ENCODE assay signal across 33 cellular contexts in the genomic region with DNA sequence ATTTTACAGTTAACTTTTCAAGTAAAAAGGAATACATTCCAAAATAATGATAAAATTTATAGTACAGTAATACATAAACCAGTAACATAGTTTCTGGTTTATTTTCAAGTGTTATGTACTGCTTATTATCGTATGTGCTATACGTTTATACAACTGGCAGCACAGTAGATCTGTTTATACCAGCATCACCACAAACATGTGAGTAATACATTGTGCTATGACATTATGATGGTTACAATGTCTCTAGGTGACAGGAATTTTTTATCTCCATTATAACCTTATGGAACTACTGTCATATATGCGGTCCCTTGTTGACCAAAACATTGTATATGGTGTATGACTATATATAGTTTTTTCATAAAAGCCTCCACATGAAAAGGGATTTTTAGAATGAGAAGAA.
"Had no signal": no experiment of that assay in that cellular context is flagged by ENCODE, and none has a peak within 500 bp of the region (broad histone marks: within the 10 kb centered on the region; RNA-seq: fewer than 3 reads in every experiment).

No MANE protein-coding gene starts in this region.

- H3K9me3 ChIP-seq: MG63 had no signal

- H3K4me2 ChIP-seq: KMS-11 had no signal

- DNase-seq: Karpas-422, Kasumi-1, MG63, MM.1S, MV-4-11, NCI-H1048, NCI-H1092, NCI-H1092 treated with DMSO at 0.1 percent for 48 hours, NCI-H1105, NCI-H1105 treated with DMSO at 0.1 percent for 48 hours, NCI-H1417, NCI-H1417 treated with DMSO at 0.1 percent for 48 hours, NCI-H1436 treated with DMSO at 0.1 percent for 48 hours, NCI-H146, NCI-H1694, NCI-H1694 treated with DMSO at 0.1 percent for 48 hours, NCI-H187, NCI-H187 treated with DMSO at 0.1 percent for 48 hours, NCI-H1930, NCI-H2029, NCI-H2029 treated with DMSO at 0.1 percent for 48 hours, NCI-H2081, NCI-H2081 treated with DMSO at 0.1 percent for 48 hours, NCI-H2107, NCI-H2171, NCI-H2171 treated with DMSO at 0.1 percent for 48 hours, NCI-H2227 treated with DMSO at 0.1 percent for 48 hours, NCI-H345, NCI-H446, NCI-H446 treated with DMSO at 0.1 percent for 48 hours, NCI-H510A, NCI-H510A treated with DMSO at 0.1 percent for 48 hours had no signal

- H3K36me3 ChIP-seq: MG63 had no signal

- H3K27ac ChIP-seq: KMS-11 had no signal

- H3K27me3 ChIP-seq: MG63 had no signal

- H3K4me3 ChIP-seq: MG63 had no signal

- H3K9ac ChIP-seq: KMS-11 had no signal
